20 cellular contexts compared by ENCODE assay signal in the genomic region with DNA sequence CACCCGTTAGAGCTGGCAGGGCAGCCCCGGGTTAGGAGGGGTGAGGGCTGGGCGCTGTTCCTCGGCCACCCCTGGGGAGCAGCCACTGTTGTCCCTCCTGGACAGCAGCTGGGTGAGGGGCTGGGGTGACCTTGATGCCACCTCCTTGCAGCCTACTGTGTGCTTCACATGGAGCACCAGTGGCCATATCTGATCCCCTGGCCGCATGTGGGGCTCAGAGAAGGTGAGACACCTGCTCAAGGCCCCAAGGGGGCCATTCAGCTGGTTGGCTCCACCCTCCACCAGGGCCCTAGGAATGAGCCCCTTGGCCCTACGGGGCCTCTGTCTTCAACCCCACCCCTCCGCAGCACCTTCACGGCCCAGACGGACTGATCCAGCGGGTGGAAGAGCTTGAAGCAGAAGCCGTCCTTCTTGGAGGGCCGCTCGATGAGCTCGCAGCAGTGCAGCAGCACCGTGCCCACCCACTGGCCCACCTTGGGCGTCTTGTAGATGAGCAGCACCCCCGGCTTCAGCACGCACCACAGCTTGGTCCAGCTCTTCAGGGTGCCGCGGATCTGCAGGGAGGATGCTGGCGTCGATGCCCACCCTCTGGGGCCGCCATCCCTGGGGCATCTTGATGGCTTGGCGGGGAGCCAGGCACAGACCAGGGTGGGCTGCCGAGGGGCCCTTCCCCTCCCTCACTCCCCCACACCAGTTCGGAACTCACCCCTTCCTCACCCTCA. TPM values are rescaled to one million over a fixed set of nuclear protein-coding genes. Genes with fewer than 3 reads are reported as not detected.
A peak's percentile ranks its signal among the peaks of the same experiment; 100 is the strongest.
DNase-seq lines count a peak whose midpoint lies in the region; ATAC-seq, FAIRE-seq and TF ChIP-seq lines count a peak whose summit lies in the region.
"Had no signal": no experiment of that assay in that cellular context is flagged by ENCODE, and none has a peak within 500 bp of the region (broad histone marks: within the 10 kb centered on the region; RNA-seq: fewer than 3 reads in every experiment).

No MANE protein-coding gene starts in this region.

- H3K9ac ChIP-seq in HepG2 (ENCODE audit: insufficient read depth, low read depth, low read length), result no peak overlapping the region
- no peak overlapping the region for H3K9ac ChIP-seq in mesenchymal stem cell (ENCODE audit: low read length)

- H3K79me2 ChIP-seq in HepG2 (ENCODE audit: insufficient read depth, low read length), result no peaks in the 10 kb centered on the region
- H3K79me2 ChIP-seq in osteoblast (ENCODE audit: insufficient read depth, low read length), result no peaks in the 10 kb centered on the region

- peaks cover 4% of the 10 kb centered on the region for H3K36me3 Mint-ChIP-seq in activated CD8-positive, alpha-beta T cell treated with anti-CD3 and anti-CD28 coated beads for 36 hours (ENCODE audit: low read depth)

- H4K20me1 ChIP-seq in HepG2 (ENCODE audit: insufficient read depth, low read length) (no peaks in the 10 kb centered on the region), osteoblast (ENCODE audit: insufficient read depth, low read length) (peaks cover 15% of the 10 kb centered on the region)

- no peak overlapping the region for H2AFZ ChIP-seq in HepG2 (ENCODE audit: low read length)
- no peak overlapping the region for H2AFZ ChIP-seq in osteoblast (ENCODE audit: low read length)
- H2AFZ ChIP-seq in mesenchymal stem cell (ENCODE audit: low read depth, low read length), result no peak overlapping the region

- BruUV-seq in HepG2 (replicated peaks; lab: Mats Ljungman, UMichigan), result no TSS peak

- H3K4me3 Mint-ChIP-seq in activated CD8-positive, alpha-beta T cell treated with anti-CD3 and anti-CD28 coated beads for 36 hours, result no peak overlapping the region
- H3K4me3 Mint-ChIP-seq: activated CD4-positive, alpha-beta memory T cell treated with anti-CD3 and anti-CD28 coated beads, Interleukin-2, amount 10 ng/mL, durations not matched to agents 7 days and 5 days; activated naive CD4-positive, alpha-beta T cell treated with anti-CD3 and anti-CD28 coated beads for 36 hours had no signal

- no peak overlapping the region for H2BK5ac ChIP-seq in mesenchymal stem cell (ENCODE audit: low read depth, low read length, poor library complexity, severe bottlenecking)

- H2BK15ac ChIP-seq in mesenchymal stem cell (ENCODE audit: low read depth, poor library complexity, severe bottlenecking), result no peak overlapping the region

- no peak for FAIRE-seq in HepG2 (lab: Jason Lieb, UNC)

- H3K4me1 ChIP-seq in right lobe of liver, result no peaks in the 10 kb centered on the region
- H3K4me1 ChIP-seq in HepG2 (ENCODE audit: insufficient read depth, low read length), result no peaks in the 10 kb centered on the region
- H3K4me1 ChIP-seq in osteoblast (ENCODE audit: insufficient read depth, low read length), result peaks cover 12% of the 10 kb centered on the region
- no peaks in the 10 kb centered on the region for H3K4me1 ChIP-seq in aorta (ENCODE audit: control insufficient read depth in 1 of 2, insufficient read depth in 2 of 2, low read length in 2 of 2)
- H3K4me1 ChIP-seq in mesenchymal stem cell (ENCODE audit: control insufficient read depth, insufficient read depth, low read depth, low read length), result peaks cover 12% of the 10 kb centered on the region

- H2AK5ac ChIP-seq in mesenchymal stem cell (ENCODE audit: low read length, severe bottlenecking), result no peak overlapping the region

- no peak for TF ChIP-seq CTCF in right lobe of liver (IDR thresholded peaks at IDR 0.05)
- no peak for TF ChIP-seq CTCF in HepG2 (CRISPR knock-in tag; IDR thresholded peaks at IDR 0.05)
- TF ChIP-seq CTCF in osteoblast (IDR thresholded peaks at IDR 0.05; ENCODE audit: extremely low read depth, low read depth, low read length), result no peak
- no peak for TF ChIP-seq CTCF in activated CD8-positive, alpha-beta T cell treated with anti-CD3 and anti-CD28 coated beads for 36 hours (IDR thresholded peaks at IDR 0.05)

- TF ChIP-seq EP300 in HepG2 (IDR thresholded peaks at IDR 0.05; ENCODE audit: low read depth in 2 of 2, low read length in 2 of 2) (no peak), HepG2 (CRISPR knock-in tag; IDR thresholded peaks at IDR 0.05; ENCODE audit: borderline replicate concordance) (no peak)

- 17% methylated on average over 1 of the region's 26 CpGs for WGBS in right lobe of liver (ENCODE audit: insufficient coverage, low coverage, low lambda C conversion rate, missing lambda C conversion rate)
- WGBS in HepG2 (ENCODE audit: low lambda C conversion rate), result 42% methylated on average over 11 of the region's 26 CpGs
- 90 to 91% methylated on average over 25 to 26 of the region's 26 CpGs for WGBS in aorta, 2 donors
- WGBS in mesenchymal stem cell, result 96% methylated on average over 26 of the region's 26 CpGs

- CTCF ChIA-PET in HepG2 (lab: Yijun Ruan, JAX; ENCODE audit: low intra/inter-chr PET ratio, low total read pairs), result no interaction called here
- CTCF ChIA-PET in activated CD8-positive, alpha-beta T cell treated with anti-CD3 and anti-CD28 coated beads for 36 hours (lab: Charles Lee), result no interaction called here

- POLR2A ChIA-PET in HepG2 (lab: Yijun Ruan, JAX), result no interaction called here
- POLR2A ChIA-PET in activated CD8-positive, alpha-beta T cell treated with anti-CD3 and anti-CD28 coated beads for 36 hours (lab: Charles Lee), result no interaction called here

- H3K14ac ChIP-seq in mesenchymal stem cell (ENCODE audit: low read length in 2 of 2), result no peak overlapping the region

- no peak overlapping the region for H3K27ac Mint-ChIP-seq in activated CD8-positive, alpha-beta T cell treated with anti-CD3 and anti-CD28 coated beads for 36 hours
- H3K27ac Mint-ChIP-seq: activated CD4-positive, alpha-beta memory T cell treated with anti-CD3 and anti-CD28 coated beads, Interleukin-2, amount 10 ng/mL, durations not matched to agents 7 days and 5 days; activated naive CD4-positive, alpha-beta T cell treated with anti-CD3 and anti-CD28 coated beads for 36 hours had no signal

- H4K91ac ChIP-seq in mesenchymal stem cell (ENCODE audit: low read length), result no peak overlapping the region

- H3K4me3 ChIP-seq in right lobe of liver (no peak overlapping the region), HepG2 (replicated peaks in 1 of 3; ENCODE audit: insufficient read depth in 1 of 3, low read depth in 2 of 3, low read length in 3 of 3) (no peak overlapping the region), osteoblast (ENCODE audit: insufficient read depth, low read length) (no peak overlapping the region), aorta (ENCODE audit: low read length in 2 of 2) (no peak overlapping the region), mesenchymal stem cell (ENCODE audit: insufficient read depth in 1 of 2, low read depth in 1 of 2, low read length in 2 of 2) (no peak overlapping the region)
- H3K4me3 ChIP-seq: psoas muscle, upper lobe of left lung had no signal

- peaks cover 2% of the 10 kb centered on the region for H3K9me3 Mint-ChIP-seq in activated CD8-positive, alpha-beta T cell treated with anti-CD3 and anti-CD28 coated beads for 36 hours

- intact Hi-C loops in right lobe of liver (cut with DNase I), result no loop called here
- intact Hi-C loops in HepG2 (cut with micrococcal nuclease; ENCODE audit: unreplicated experiment), result no loop called here
- intact Hi-C loops in left cardiac atrium (cut with DNase I), result no loop called here
- intact Hi-C loops in aorta (cut with DNase I), result loop anchor here in 1 of 2 donors (5.0 kb wide), 1 partner anchor 37 kb away; no protein-coding TSS in a partner anchor
- intact Hi-C loops in activated CD8-positive, alpha-beta T cell treated with anti-CD3 and anti-CD28 coated beads for 36 hours (cut with micrococcal nuclease), result no loop called here

- no peak overlapping the region for H3K23ac ChIP-seq in mesenchymal stem cell (ENCODE audit: low read length in 2 of 2)

- in situ Hi-C loops in HepG2 (cut with HindIII; ENCODE audit: extremely low pct_ligation_motif_present, low pct_unique_long_range_greater_than_20kb), result no loop called here

- H3K27ac ChIP-seq in right lobe of liver, result no peak overlapping the region
- no peak overlapping the region for H3K27ac ChIP-seq in HepG2 (ENCODE audit: extremely low read length, insufficient read depth, low read length)
- H3K27ac ChIP-seq in osteoblast (ENCODE audit: low read depth, low read length), result no peak overlapping the region
- no peak overlapping the region for H3K27ac ChIP-seq in aorta (ENCODE audit: low read depth in 1 of 2, low read length in 2 of 2)
- H3K27ac ChIP-seq in mesenchymal stem cell (ENCODE audit: low read length, poor library complexity, severe bottlenecking), result no peak overlapping the region
- H3K27ac ChIP-seq: psoas muscle, upper lobe of left lung, WERI-Rb-1 had no signal

- no peaks in the 10 kb centered on the region for H3K4me1 Mint-ChIP-seq in activated CD8-positive, alpha-beta T cell treated with anti-CD3 and anti-CD28 coated beads for 36 hours (ENCODE audit: low read depth)
- H3K4me1 Mint-ChIP-seq: activated CD4-positive, alpha-beta memory T cell treated with anti-CD3 and anti-CD28 coated beads, Interleukin-2, amount 10 ng/mL, durations not matched to agents 7 days and 5 days had no signal

- H3K4me2 ChIP-seq in HepG2 (ENCODE audit: low read depth, low read length) (no peak overlapping the region), osteoblast (ENCODE audit: insufficient read depth, low read length) (no peak overlapping the region), mesenchymal stem cell (ENCODE audit: low read length, poor library complexity, severe bottlenecking) (no peak overlapping the region)

- H2BK12ac ChIP-seq in mesenchymal stem cell (ENCODE audit: low read length in 2 of 2), result no peak overlapping the region

- DNase-seq in right lobe of liver (peak; percentile 16 to 46 (median 45)), HepG2 (ENCODE audit: low spot score) (no peak), left cardiac atrium (peak; percentile 21), osteoblast (ENCODE audit: insufficient read length, low spot score, missing footprints) (peak; percentile 42), aorta (peak; percentile 46 to 68), mucosa of gallbladder (ENCODE audit: low spot score) (no peak), mesenchymal stem cell (no peak)
- no peak for DNase-seq in activated CD8-positive, alpha-beta T cell treated with anti-CD3 and anti-CD28 coated beads for 36 hours
- DNase-seq: ACHN; activated CD4-positive, alpha-beta memory T cell treated with anti-CD3 and anti-CD28 coated beads, Interleukin-2, amount 10 ng/mL, durations not matched to agents 7 days and 5 days; activated naive CD4-positive, alpha-beta T cell treated with anti-CD3 and anti-CD28 coated beads for 36 hours; amygdala; C1 segment of cervical spinal cord; NCI-H187 treated with DMSO at 0.1 percent for 48 hours; NCI-H2227 treated with DMSO at 0.1 percent for 48 hours; NCI-H748 treated with DMSO at 0.1 percent for 48 hours; PC-3; WERI-Rb-1 had no signal

- H3K18ac ChIP-seq in mesenchymal stem cell (ENCODE audit: low read depth in 1 of 2, low read length in 2 of 2), result no peak overlapping the region

- no peaks in the 10 kb centered on the region for H3K79me1 ChIP-seq in mesenchymal stem cell (replicated peaks; ENCODE audit: low read length, poor library complexity, severe bottlenecking)

- no peaks in the 10 kb centered on the region for H3K27me3 Mint-ChIP-seq in activated CD8-positive, alpha-beta T cell treated with anti-CD3 and anti-CD28 coated beads for 36 hours

- H3K9me3 ChIP-seq in right lobe of liver (no peaks in the 10 kb centered on the region), HepG2 (ENCODE audit: low read length) (peaks cover 4% of the 10 kb centered on the region; the same call in 1 of the 2 replicates), osteoblast (ENCODE audit: low read depth, low read length) (no peaks in the 10 kb centered on the region), aorta (ENCODE audit: control insufficient read depth, low read length) (no peaks in the 10 kb centered on the region), mesenchymal stem cell (ENCODE audit: control insufficient read depth, low read length) (peaks cover 3% of the 10 kb centered on the region)
- H3K9me3 ChIP-seq: psoas muscle, upper lobe of left lung had no signal

- H3K27me3 ChIP-seq in right lobe of liver (no peaks in the 10 kb centered on the region), HepG2 (ENCODE audit: control insufficient read depth in 1 of 2, insufficient read depth in 2 of 2, low read length in 2 of 2) (peaks cover 7 to 47% of the 10 kb centered on the region in 2 experiments; a peak in 3 of 5 replicates), osteoblast (ENCODE audit: insufficient read depth, low read length) (no peaks in the 10 kb centered on the region), aorta (ENCODE audit: control insufficient read depth in 1 of 2, insufficient read depth in 2 of 2, low read length in 1 of 2) (no peaks in the 10 kb centered on the region), mesenchymal stem cell (ENCODE audit: control insufficient read depth in 1 of 2, insufficient read depth in 1 of 2, low read length in 2 of 2) (no peaks in the 10 kb centered on the region)
- H3K27me3 ChIP-seq: upper lobe of left lung had no signal

- TF ChIP-seq POLR2A in right lobe of liver (IDR thresholded peaks at IDR 0.05) (no peak), HepG2 (IDR thresholded peaks at IDR 0.05; ENCODE audit: insufficient read depth in 1 of 2, low read depth in 2 of 2, low read length in 2 of 2) (no peak)

- no peak overlapping the region for H3K4ac ChIP-seq in mesenchymal stem cell (ENCODE audit: low read depth in 1 of 2, low read length in 2 of 2)

- ATAC-seq in right lobe of liver (no peak), HepG2 (no peak), left cardiac atrium (no peak), aorta (ENCODE audit: low FRiP score) (no peak)
- ATAC-seq in activated CD8-positive, alpha-beta T cell treated with anti-CD3 and anti-CD28 coated beads for 36 hours, result no peak
- ATAC-seq: PC-3, psoas muscle had no signal

- no peaks in the 10 kb centered on the region for H3K36me3 ChIP-seq in right lobe of liver
- H3K36me3 ChIP-seq in HepG2 (replicated peaks in 1 of 2; ENCODE audit: control insufficient read depth in 1 of 2, insufficient read depth in 2 of 2, low read length in 2 of 2), result no peaks in the 10 kb centered on the region
- H3K36me3 ChIP-seq in osteoblast (ENCODE audit: insufficient read depth, low read length), result peaks cover 50% of the 10 kb centered on the region
- no peaks in the 10 kb centered on the region for H3K36me3 ChIP-seq in aorta (ENCODE audit: control insufficient read depth in 1 of 2, insufficient read depth in 2 of 2, low read length in 1 of 2)
- H3K36me3 ChIP-seq in mesenchymal stem cell (ENCODE audit: control insufficient read depth in 1 of 2, insufficient read depth in 2 of 2, low read depth in 1 of 2, low read length in 2 of 2), result peaks cover 57 to 58% of the 10 kb centered on the region in 2 experiments

- H4K8ac ChIP-seq in mesenchymal stem cell (ENCODE audit: low read length), result no peak overlapping the region

- no peak for TF ChIP-seq RAD21 in HepG2 (CRISPR knock-in tag; IDR thresholded peaks at IDR 0.05)

- no peak overlapping the region for H2BK120ac ChIP-seq in mesenchymal stem cell (ENCODE audit: low read depth, low read length)

RNA-seq across cellular contexts. Expression of a gene that starts 44.9 kb away (rescaled TPM):
- total RNA-seq in right lobe of liver, result 1 to 10 TPM; 2.2 to 6.3 (median 3.4) TPM
- total RNA-seq in HepG2 (2016; rRNA removed; fragmentation: Illumina TruSeq; extraction: Trizol), result not detected in 2 replicates
- 0.26 TPM in 1 of 2 replicates, not detected in the other for total RNA-seq in HepG2 (2016; cell fraction: cytosol; rRNA removed; fragmentation: Illumina TruSeq; extraction: Trizol; ENCODE audit: low read depth)
- total RNA-seq in HepG2 (2016; cell fraction: insoluble cytoplasmic fraction; rRNA removed; fragmentation: Illumina TruSeq; extraction: Trizol), result not detected in 2 replicates
- total RNA-seq in HepG2 (2016; cell fraction: membrane; rRNA removed; fragmentation: Illumina TruSeq; extraction: Trizol), result not detected in 2 replicates
- not detected in 2 replicates for total RNA-seq in HepG2 (2016; cell fraction: nucleus; rRNA removed; fragmentation: Illumina TruSeq; extraction: Trizol)
- not detected in 2 replicates for polyA plus RNA-seq in HepG2 (2011; rRNA removed)
- not detected in 2 replicates for polyA plus RNA-seq in HepG2 (2011; cell fraction: cytosol; rRNA removed)
- polyA plus RNA-seq in HepG2 (2011; cell fraction: nucleus; rRNA removed), result 0.34 TPM in 1 of 2 replicates, not detected in the other
- not detected in 2 replicates for polyA plus RNA-seq in HepG2 (2012)
- not detected in 2 replicates for polyA plus RNA-seq in HepG2 (2016; cell fraction: cytosol; fragmentation: Illumina TruSeq; extraction: Trizol; ENCODE audit: low read depth)
- not detected in 2 replicates for polyA plus RNA-seq in HepG2 (2016; cell fraction: insoluble cytoplasmic fraction; fragmentation: Illumina TruSeq; extraction: Trizol; ENCODE audit: low read depth)
- not detected in 2 replicates for polyA plus RNA-seq in HepG2 (2016; cell fraction: membrane; fragmentation: Illumina TruSeq; extraction: Trizol; ENCODE audit: low read depth)
- not detected in 2 replicates for polyA plus RNA-seq in HepG2 (2016; cell fraction: nucleus; fragmentation: Illumina TruSeq; extraction: Trizol; ENCODE audit: insufficient read depth, low read depth)
- polyA minus RNA-seq in HepG2 (2011; rRNA and poly(A)+ RNA removed; ENCODE audit: low replicate concordance), result 41.3 TPM in 1 of 2 replicates, not detected in the other
- polyA minus RNA-seq in HepG2 (2011; cell fraction: cytosol; rRNA and poly(A)+ RNA removed), result 0.40 and 0.97 TPM in 2 replicates
- polyA minus RNA-seq in HepG2 (2011; cell fraction: nucleus; rRNA and poly(A)+ RNA removed), result not detected in 2 replicates
- total RNA-seq in left cardiac atrium, result 10 to 100 TPM; 17.3 to 21.0 TPM
- total RNA-seq in osteoblast, result 46.0 and 49.9 TPM in 2 replicates
- total RNA-seq in aorta, result 10 to 100 TPM; 64.1 to 69.1 TPM
- polyA plus RNA-seq in aorta, result 10 to 100 TPM; 11.9 to 48.4 TPM
- total RNA-seq in mucosa of gallbladder, result 45.2 TPM
- total RNA-seq in activated CD8-positive, alpha-beta T cell treated with anti-CD3 and anti-CD28 coated beads for 36 hours, result 1 to 10 TPM; 4.8 to 5.9 TPM
- polyA plus RNA-seq in mesenchymal stem cell (2013, experiment 1 of 2), result 13.7 TPM
- 14.6 TPM for polyA plus RNA-seq in mesenchymal stem cell (2013, experiment 2 of 2)

Comparison
In these comparisons a context has a peak if more than half of its experiments do, and no peak if none do; other contexts are left out.
1. DNase-seq: peak in right lobe of liver (3 of 3), left cardiac atrium (single experiment), osteoblast (single experiment) and aorta (2 of 2); none in HepG2 (single experiment), mucosa of gallbladder (single experiment), activated CD8-positive, alpha-beta T cell treated with anti-CD3 and anti-CD28 coated beads for 36 hours (single experiment) and mesenchymal stem cell (single experiment).